Comparison of ENCODE assay signal across 2 cellular contexts in the genomic region with DNA sequence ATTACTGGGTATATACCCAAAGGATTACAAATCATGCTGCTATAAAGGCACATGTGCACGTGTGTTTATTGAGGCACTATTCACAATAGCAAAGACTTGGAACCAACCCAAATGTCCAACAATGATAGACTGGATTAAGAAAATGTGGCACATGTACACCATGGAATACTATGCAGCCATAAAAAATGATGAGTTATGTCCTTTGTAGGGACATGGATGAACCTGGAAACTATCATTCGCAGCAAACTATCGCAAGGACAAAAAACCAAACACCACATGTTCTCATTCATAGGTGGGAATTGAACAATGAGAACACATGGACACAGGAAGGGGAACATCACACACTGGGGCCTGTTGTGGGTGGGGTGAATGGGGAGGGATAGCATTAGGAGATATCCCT. TPM values are rescaled to one million over a fixed set of nuclear protein-coding genes. Genes with fewer than 3 reads are reported as not detected.
"Had no signal": no experiment of that assay in that cellular context is flagged by ENCODE, and none has a peak within 500 bp of the region (broad histone marks: within the 10 kb centered on the region; RNA-seq: fewer than 3 reads in every experiment).

No MANE protein-coding gene starts in this region.

RNA-seq across cellular contexts. Expression of a gene that starts 32.4 kb away (rescaled TPM):
- total RNA-seq: HT-29 had no signal
- polyA plus RNA-seq: IgD-negative memory B cell had no signal
